22 cellular contexts compared by ENCODE assay signal in the genomic region with DNA sequence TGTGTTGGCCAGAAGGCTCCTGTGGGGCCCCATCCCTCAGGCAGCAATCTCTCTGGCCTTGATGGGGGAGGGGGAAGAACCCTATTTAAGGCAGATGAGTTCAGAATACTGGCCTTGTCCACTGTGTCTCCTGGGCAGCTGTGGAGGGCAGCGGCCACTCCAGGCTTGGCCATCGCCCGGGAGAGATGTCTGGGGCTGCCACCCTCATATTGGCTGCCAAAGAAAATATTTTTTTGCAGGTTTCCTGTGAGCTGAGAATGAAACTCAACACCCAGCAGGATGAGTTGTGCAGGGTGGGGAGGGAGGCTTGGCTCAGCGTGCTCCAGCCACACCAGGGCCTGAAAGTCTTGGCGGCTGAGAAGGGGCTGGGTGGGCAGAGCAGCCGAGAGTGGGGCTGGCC. TPM values are rescaled to one million over a fixed set of nuclear protein-coding genes. Genes with fewer than 3 reads are reported as not detected.
A peak's percentile ranks its signal among the peaks of the same experiment; 100 is the strongest.
DNase-seq lines count a peak whose midpoint lies in the region; ATAC-seq and TF ChIP-seq lines count a peak whose summit lies in the region.
"Had no signal": no experiment of that assay in that cellular context is flagged by ENCODE, and none has a peak within 500 bp of the region (broad histone marks: within the 10 kb centered on the region; RNA-seq: fewer than 3 reads in every experiment).

No MANE protein-coding gene starts in this region.

- DNase-seq in MCF 10A (ENCODE audit: unreplicated experiment) (peak; percentile 67), mammary epithelial cell (no peak), ascending aorta (ENCODE audit: low spot score in 2 of 2) (no peak), iris pigment epithelial cell (ENCODE audit: low read depth) (peak; percentile 72), tibial artery (no peak), T-helper 17 cell (no peak)
- DNase-seq: activated CD4-positive, alpha-beta T cell treated with anti-CD3 and anti-CD28 coated beads for 48 hours; activated CD8-positive, alpha-beta memory T cell treated with anti-CD3 and anti-CD28 coated beads, Interleukin-2, amount 50 U/mL, for 48 hours; activated gamma-delta T cell; amniotic stem cell; islet precursor cell; naive thymus-derived CD8-positive, alpha-beta T cell; NCI-H187; NCI-H345; RPMI8226; stimulated activated CD4-positive, alpha-beta T cell treated with anti-CD3 and anti-CD28 coated beads, Interleukin-4, amount 100 ng/mL, for 4 hours had no signal

- POLR2A ChIA-PET in MCF 10A (lab: Yijun Ruan, JAX), result no interaction called here

- no peaks in the 10 kb centered on the region for H3K9me3 Mint-ChIP-seq in MCF 10A (ENCODE audit: unreplicated experiment)
- H3K9me3 Mint-ChIP-seq: naive thymus-derived CD8-positive, alpha-beta T cell had no signal

- no peaks in the 10 kb centered on the region for H3K79me2 ChIP-seq in mammary epithelial cell (ENCODE audit: insufficient read depth, low read length)
- H3K79me2 ChIP-seq: hepatocyte had no signal

- H3K4me3 ChIP-seq in mammary epithelial cell (replicated peaks in 1 of 3; ENCODE audit: insufficient read depth in 1 of 3, low read depth in 2 of 3, low read length in 3 of 3), result no peak overlapping the region
- H3K4me3 ChIP-seq in ascending aorta, result no peak overlapping the region
- H3K4me3 ChIP-seq in tibial artery, result no peak overlapping the region
- H3K4me3 ChIP-seq: A549, hepatocyte had no signal

- intact Hi-C loops in MCF 10A (cut with micrococcal nuclease), result no loop called here
- intact Hi-C loops in mammary epithelial cell (cut with micrococcal nuclease), result no loop called here
- intact Hi-C loops in ascending aorta (cut with DNase I), result loop anchor here (2.0 to 5.0 kb wide), 3 partner anchors 15 to 83 kb away; a partner anchor contains a TSS
- intact Hi-C loops in tibial artery (cut with DNase I; ENCODE audit: low total_unique reads), result no loop called here

- H2AFZ ChIP-seq in mammary epithelial cell (ENCODE audit: low read depth, low read length), result no peak overlapping the region
- H2AFZ ChIP-seq: hepatocyte had no signal

- no peak overlapping the region for H3K9ac ChIP-seq in mammary epithelial cell (ENCODE audit: insufficient read depth, low read length)

- BruUV-seq in MCF 10A (replicated peaks; lab: Mats Ljungman, UMichigan) (no TSS peak), mammary epithelial cell (replicated peaks; lab: Mats Ljungman, UMichigan) (no TSS peak)

- dilution Hi-C loops in mammary epithelial cell (cut with HindIII; ENCODE audit: low sequenced_read_pairs), result loop anchor here (5.0 kb wide), 2 partner anchors 38 to 67 kb away; a partner anchor contains a TSS

- H3K27ac Mint-ChIP-seq in MCF 10A (ENCODE audit: low read depth, unreplicated experiment), result no peak overlapping the region
- no peak overlapping the region for H3K27ac Mint-ChIP-seq in T-helper 17 cell
- H3K27ac Mint-ChIP-seq: naive thymus-derived CD8-positive, alpha-beta T cell; progenitor cell of endocrine pancreas had no signal

- H3K4me1 ChIP-seq in mammary epithelial cell (ENCODE audit: insufficient read depth, low read length) (peaks cover under 1% of the 10 kb centered on the region), ascending aorta (peaks cover 15 to 30% of the 10 kb centered on the region in 2 donors), tibial artery (peaks cover 0 to 29% (median 21%) of the 10 kb centered on the region in 4 donors)

- no peaks in the 10 kb centered on the region for H3K27me3 Mint-ChIP-seq in MCF 10A (ENCODE audit: insufficient read depth, unreplicated experiment)
- peaks cover 6% of the 10 kb centered on the region for H3K27me3 Mint-ChIP-seq in T-helper 17 cell

- H3K4me2 ChIP-seq in mammary epithelial cell (ENCODE audit: insufficient read depth, low read depth, low read length), result no peak overlapping the region
- H3K4me2 ChIP-seq: A549, hepatocyte had no signal

- no peaks in the 10 kb centered on the region for H3K36me3 Mint-ChIP-seq in MCF 10A (ENCODE audit: insufficient read depth, unreplicated experiment)
- H3K36me3 Mint-ChIP-seq in T-helper 17 cell (ENCODE audit: low read depth), result no peaks in the 10 kb centered on the region
- H3K36me3 Mint-ChIP-seq: naive thymus-derived CD8-positive, alpha-beta T cell had no signal

- H3K27me3 ChIP-seq in mammary epithelial cell (ENCODE audit: insufficient read depth, low read length), result peaks cover 3% of the 10 kb centered on the region
- no peaks in the 10 kb centered on the region for H3K27me3 ChIP-seq in ascending aorta
- no peaks in the 10 kb centered on the region for H3K27me3 ChIP-seq in tibial artery
- H3K27me3 ChIP-seq: hepatocyte had no signal

- CTCF ChIA-PET in MCF 10A (lab: Yijun Ruan, JAX), result interaction anchor here (1.2 kb wide), 1 partner anchor 32 kb away, joined by 5 read pairs; no protein-coding TSS in a partner anchor
- CTCF ChIA-PET in mammary epithelial cell (lab: Charles Lee; ENCODE audit: low non-redundant PET), result no interaction called here

- H3K27ac ChIP-seq in mammary epithelial cell (ENCODE audit: insufficient read depth, low read depth, low read length) (no peak overlapping the region), ascending aorta (peak overlapping the region; percentile 28 to 33), tibial artery (no peak overlapping the region)
- H3K27ac ChIP-seq: C4-2B, hepatocyte had no signal

- H4K20me1 ChIP-seq in mammary epithelial cell (ENCODE audit: insufficient read depth, low read length), result no peaks in the 10 kb centered on the region

- H3K36me3 ChIP-seq in mammary epithelial cell (ENCODE audit: insufficient read depth, low read length) (no peaks in the 10 kb centered on the region), ascending aorta (no peaks in the 10 kb centered on the region), tibial artery (no peaks in the 10 kb centered on the region)

- TF ChIP-seq CTCF in MCF 10A (IDR thresholded peaks at IDR 0.05; ENCODE audit: unreplicated experiment) (no peak), mammary epithelial cell (conservative IDR thresholded peaks at IDR 0.05 in 1 of 2, IDR thresholded peaks at IDR 0.05 in 1 of 2; ENCODE audit: extremely low read depth in 1 of 2, insufficient read depth in 1 of 2, low read depth in 1 of 2, low read length in 2 of 2) (no peak), ascending aorta (IDR thresholded peaks at IDR 0.05) (no peak), tibial artery (IDR thresholded peaks at IDR 0.05) (no peak)

- WGBS in mammary epithelial cell (ENCODE audit: low coverage, missing lambda C conversion rate), result 81% methylated on average over 6 of the region's 6 CpGs

- ATAC-seq in T-helper 17 cell (no peak), HG03025 (IDR thresholded peaks at IDR 0.05; ENCODE audit: low FRiP score, unreplicated experiment) (no peak), GM18511 (IDR thresholded peaks at IDR 0.05; ENCODE audit: unreplicated experiment) (no peak)
- ATAC-seq: A549; naive thymus-derived CD8-positive, alpha-beta T cell had no signal

- H3K4me3 Mint-ChIP-seq in MCF 10A (ENCODE audit: unreplicated experiment) (no peak overlapping the region), T-helper 17 cell (no peak overlapping the region)
- H3K4me3 Mint-ChIP-seq: naive thymus-derived CD8-positive, alpha-beta T cell had no signal

- H3K9me3 ChIP-seq in mammary epithelial cell (replicated peaks; ENCODE audit: insufficient read depth, low read length) (no peaks in the 10 kb centered on the region), ascending aorta (no peaks in the 10 kb centered on the region), tibial artery (no peaks in the 10 kb centered on the region), T-helper 17 cell (ENCODE audit: control insufficient read depth, low read length, poor library complexity, severe bottlenecking) (no peaks in the 10 kb centered on the region)
- H3K9me3 ChIP-seq: A549 had no signal

- in situ Hi-C loops in mammary epithelial cell (cut with MboI; ENCODE audit: low sequenced_read_pairs in 2 of 2), result no loop called here

- H3K4me1 Mint-ChIP-seq in MCF 10A (ENCODE audit: insufficient read depth, unreplicated experiment) (peaks cover 23% of the 10 kb centered on the region), T-helper 17 cell (no peaks in the 10 kb centered on the region)
- H3K4me1 Mint-ChIP-seq: naive thymus-derived CD8-positive, alpha-beta T cell had no signal

RNA-seq across cellular contexts. Expression of a gene that starts 14.4 kb away (rescaled TPM):
- total RNA-seq in MCF 10A (2022), result 24.8 and 35.1 TPM in 2 replicates
- 10 to 100 TPM; 20.7 to 31.2 TPM for total RNA-seq in mammary epithelial cell
- 11.5 TPM for polyA plus RNA-seq in mammary epithelial cell
- 19.6 TPM for polyA minus RNA-seq in mammary epithelial cell
- total RNA-seq in ascending aorta, result 278 TPM
- 1 to 10 TPM; 4.1 to 6.7 TPM for total RNA-seq in T-helper 17 cell

RNA-seq across cellular contexts. Expression of a gene that starts 36.6 kb away (rescaled TPM):
- total RNA-seq in MCF 10A (2022) (0.68 and 0.86 TPM in 2 replicates), mammary epithelial cell (under 1 TPM; 0.49 to 0.50 TPM), ascending aorta (10.7 TPM), T-helper 17 cell (1 to 10 TPM; 2.0 to 2.9 TPM)
- polyA plus RNA-seq in mammary epithelial cell, result not detected
- not detected for polyA minus RNA-seq in mammary epithelial cell
- polyA plus RNA-seq: naive thymus-derived CD8-positive, alpha-beta T cell had no signal

RNA-seq across cellular contexts. Expression of a gene that starts 40.1 kb away (rescaled TPM):
- total RNA-seq in MCF 10A (2022), result 56.7 and 58.0 TPM in 2 replicates
- total RNA-seq in mammary epithelial cell, result 100 to 1,000 TPM; 173 to 221 TPM
- 109 TPM for polyA plus RNA-seq in mammary epithelial cell
- 167 TPM for polyA minus RNA-seq in mammary epithelial cell
- total RNA-seq in ascending aorta, result 365 TPM
- total RNA-seq in T-helper 17 cell, result 10 to 100 TPM; 31.7 to 45.2 TPM

Comparison
In these comparisons a context has a peak if more than half of its experiments do, and no peak if none do; other contexts are left out.
1. DNase-seq: peak in MCF 10A (single experiment) and iris pigment epithelial cell (single experiment); none in mammary epithelial cell (single experiment), ascending aorta (0 of 2), tibial artery (0 of 2) and T-helper 17 cell (0 of 3).
2. H3K27ac ChIP-seq: peak in ascending aorta (2 of 2); none in mammary epithelial cell (single experiment) and tibial artery (0 of 2).